9 cellular contexts compared by ENCODE assay signal in genomic region chr2:16487686-16488085, GRCh38.
DNase-seq lines count a peak whose midpoint lies in the region; ATAC-seq and TF ChIP-seq lines count a peak whose summit lies in the region.
"Had no signal": no experiment of that assay in that cellular context is flagged by ENCODE, and none has a peak within 500 bp of the region (broad histone marks: within the 10 kb centered on the region; RNA-seq: fewer than 3 reads in every experiment).

No MANE protein-coding gene starts in this region.

- CTCF ChIA-PET in A673 (lab: Charles Lee) = interaction anchor here (0.6 kb wide), 1 partner anchor 548 kb away, joined by 4 read pairs; no protein-coding TSS in a partner anchor
- CTCF ChIA-PET in activated CD8-positive, alpha-beta T cell treated with anti-CD3 and anti-CD28 coated beads for 36 hours (lab: Charles Lee) = no interaction called here
- CTCF ChIA-PET in activated CD4-positive, alpha-beta memory T cell treated with anti-CD3 and anti-CD28 coated beads for 36 hours (lab: Charles Lee) = no interaction called here

- H3K9me3 ChIP-seq in A673 (ENCODE audit: low read depth, low read length, poor library complexity, severe bottlenecking) = no peaks in the 10 kb centered on the region

- TF ChIP-seq CTCF in A673 (conservative IDR thresholded peaks at IDR 0.05; ENCODE audit: low read depth, low read length) (peak; percentile 47), LNCAP (IDR thresholded peaks at IDR 0.05) (peak; percentile 51; the same call in 1 of the 2 replicates)
- no peak for TF ChIP-seq CTCF in activated CD8-positive, alpha-beta T cell treated with anti-CD3 and anti-CD28 coated beads for 36 hours (IDR thresholded peaks at IDR 0.05)

- intact Hi-C loops in A673 (cut with micrococcal nuclease; ENCODE audit: unreplicated experiment) = loop anchor here (5.0 kb wide), 1 partner anchor 545 kb away; the partner anchor contains the start of gene MYCN
- intact Hi-C loops in activated CD8-positive, alpha-beta T cell treated with anti-CD3 and anti-CD28 coated beads for 36 hours (cut with micrococcal nuclease) = no loop called here
- intact Hi-C loops in activated CD4-positive, alpha-beta memory T cell treated with anti-CD3 and anti-CD28 coated beads for 36 hours (cut with micrococcal nuclease) = no loop called here

- no peaks in the 10 kb centered on the region for H3K4me1 ChIP-seq in A673 (ENCODE audit: insufficient read depth, low read length, poor library complexity, severe bottlenecking)

- H3K27me3 Mint-ChIP-seq in activated CD8-positive, alpha-beta T cell treated with anti-CD3 and anti-CD28 coated beads for 36 hours = peaks cover 3% of the 10 kb centered on the region
- peaks cover 5% of the 10 kb centered on the region for H3K27me3 Mint-ChIP-seq in activated CD4-positive, alpha-beta memory T cell treated with anti-CD3 and anti-CD28 coated beads for 36 hours

- POLR2A ChIA-PET in A673 (lab: Charles Lee; ENCODE audit: low non-redundant PET) = no interaction called here
- POLR2A ChIA-PET in activated CD8-positive, alpha-beta T cell treated with anti-CD3 and anti-CD28 coated beads for 36 hours (lab: Charles Lee) = no interaction called here
- POLR2A ChIA-PET in activated CD4-positive, alpha-beta memory T cell treated with anti-CD3 and anti-CD28 coated beads for 36 hours (lab: Charles Lee) = no interaction called here

- H3K36me3 ChIP-seq in A673 (ENCODE audit: insufficient read depth, low read length, poor library complexity, severe bottlenecking) = no peaks in the 10 kb centered on the region

- no peak for ATAC-seq in GM19452 (IDR thresholded peaks at IDR 0.05; ENCODE audit: unreplicated experiment)
- no peak for ATAC-seq in activated CD8-positive, alpha-beta T cell treated with anti-CD3 and anti-CD28 coated beads for 36 hours

- peaks cover 12% of the 10 kb centered on the region for H3K27me3 ChIP-seq in A673 (replicated peaks; ENCODE audit: insufficient read depth, low read depth, low read length, poor library complexity)

- peak; percentile 35 for DNase-seq in A673 (ENCODE audit: low spot score)
- peak; percentile 37 for DNase-seq in UCSD-AML1 (lab: John Stamatoyannopoulos, UW; ENCODE audit: unreplicated experiment)
- peak; percentile 37 for DNase-seq in iPS-NIHi7 (ENCODE audit: extremely low spot score)
- DNase-seq in activated CD8-positive, alpha-beta T cell treated with anti-CD3 and anti-CD28 coated beads for 36 hours = no peak
- DNase-seq in activated CD4-positive, alpha-beta memory T cell treated with anti-CD3 and anti-CD28 coated beads for 36 hours = no peak
- DNase-seq in germinal center (ENCODE audit: low spot score) = no peak
- DNase-seq: activated T-cell treated with anti-CD3 and anti-CD28 coated beads for 4 hours had no signal

- no peak overlapping the region for H3K4me3 Mint-ChIP-seq in activated CD8-positive, alpha-beta T cell treated with anti-CD3 and anti-CD28 coated beads for 36 hours
- no peak overlapping the region for H3K4me3 Mint-ChIP-seq in activated CD4-positive, alpha-beta memory T cell treated with anti-CD3 and anti-CD28 coated beads for 36 hours

- H3K27ac Mint-ChIP-seq in activated CD8-positive, alpha-beta T cell treated with anti-CD3 and anti-CD28 coated beads for 36 hours = no peak overlapping the region
- H3K27ac Mint-ChIP-seq in activated CD4-positive, alpha-beta memory T cell treated with anti-CD3 and anti-CD28 coated beads for 36 hours = no peak overlapping the region

- H3K9me3 Mint-ChIP-seq in activated CD8-positive, alpha-beta T cell treated with anti-CD3 and anti-CD28 coated beads for 36 hours = no peaks in the 10 kb centered on the region
- H3K9me3 Mint-ChIP-seq in activated CD4-positive, alpha-beta memory T cell treated with anti-CD3 and anti-CD28 coated beads for 36 hours = no peaks in the 10 kb centered on the region

- H3K4me1 Mint-ChIP-seq in activated CD8-positive, alpha-beta T cell treated with anti-CD3 and anti-CD28 coated beads for 36 hours (ENCODE audit: low read depth) = no peaks in the 10 kb centered on the region
- no peaks in the 10 kb centered on the region for H3K4me1 Mint-ChIP-seq in activated CD4-positive, alpha-beta memory T cell treated with anti-CD3 and anti-CD28 coated beads for 36 hours (ENCODE audit: low read depth)

- H3K36me3 Mint-ChIP-seq in activated CD8-positive, alpha-beta T cell treated with anti-CD3 and anti-CD28 coated beads for 36 hours (ENCODE audit: low read depth) = no peaks in the 10 kb centered on the region
- H3K36me3 Mint-ChIP-seq in activated CD4-positive, alpha-beta memory T cell treated with anti-CD3 and anti-CD28 coated beads for 36 hours = no peaks in the 10 kb centered on the region

- no peak overlapping the region for H3K27ac ChIP-seq in A673 (ENCODE audit: low read depth, low read length, poor library complexity, severe bottlenecking)

- H3K4me3 ChIP-seq in A673 (ENCODE audit: low read depth, low read length, poor library complexity, severe bottlenecking) = no peak overlapping the region

- no TSS peak for BruUV-seq in A673 (replicated peaks; lab: Mats Ljungman, UMichigan)

Comparison
In these comparisons a context has a peak if more than half of its experiments do, and no peak if none do; other contexts are left out.
1. DNase-seq: peak in A673 (single experiment), UCSD-AML1 (single experiment) and iPS-NIHi7 (single experiment); none in activated CD8-positive, alpha-beta T cell treated with anti-CD3 and anti-CD28 coated beads for 36 hours (single experiment), activated CD4-positive, alpha-beta memory T cell treated with anti-CD3 and anti-CD28 coated beads for 36 hours (single experiment) and germinal center (single experiment).